Comparison of ENCODE assay signal across 9 cellular contexts in the genomic region with DNA sequence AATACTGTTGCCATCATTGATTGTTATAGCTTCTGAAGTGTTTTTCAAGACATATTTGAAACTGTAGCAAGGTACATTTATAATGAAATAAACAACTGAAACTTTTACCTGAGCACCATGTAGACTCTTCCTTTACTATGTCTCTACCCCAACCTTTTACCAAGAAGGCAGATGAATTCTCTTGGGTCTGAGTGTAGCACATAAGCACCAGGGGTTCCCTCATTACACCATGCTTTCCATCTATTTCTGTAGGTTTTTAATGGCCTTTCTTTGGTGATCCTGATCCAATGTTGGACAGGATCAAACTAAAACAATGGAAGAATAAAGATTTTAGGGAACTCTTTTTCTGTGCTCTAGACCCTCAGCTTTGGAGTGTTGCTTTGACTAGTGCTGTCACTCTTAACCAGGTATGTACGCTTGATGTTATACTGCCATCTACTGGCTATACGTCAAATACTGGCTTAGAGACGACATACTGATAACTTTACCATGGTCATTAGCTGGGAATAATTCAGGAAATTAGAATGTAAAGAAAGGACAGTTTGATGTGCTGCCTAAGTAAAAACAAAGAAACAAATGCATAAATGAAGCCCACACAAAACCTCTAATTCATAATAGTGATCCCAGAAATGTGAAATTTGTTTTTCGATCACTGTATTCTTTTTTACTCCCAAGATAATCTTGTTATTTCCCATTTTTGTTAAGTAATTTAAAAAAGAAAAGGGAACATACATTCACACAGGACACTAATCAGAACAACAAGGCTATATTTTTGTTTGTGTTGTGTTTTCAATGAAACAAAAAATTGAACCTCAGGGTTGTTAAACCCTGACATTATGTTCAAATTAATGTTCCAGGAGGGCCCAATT. TPM values are rescaled to one million over a fixed set of nuclear protein-coding genes. Genes with fewer than 3 reads are reported as not detected.
DNase-seq lines count a peak whose midpoint lies in the region; ATAC-seq and TF ChIP-seq lines count a peak whose summit lies in the region.
"Had no signal": no experiment of that assay in that cellular context is flagged by ENCODE, and none has a peak within 500 bp of the region (broad histone marks: within the 10 kb centered on the region; RNA-seq: fewer than 3 reads in every experiment).

No MANE protein-coding gene starts in this region.

- H3K4me1 ChIP-seq in ascending aorta (no peaks in the 10 kb centered on the region), right cardiac atrium (ENCODE audit: control insufficient read depth, insufficient read depth, low read length) (no peaks in the 10 kb centered on the region)

- WGBS in right cardiac atrium: 24% methylated on average over 4 of the region's 4 CpGs

- TF ChIP-seq CTCF in ascending aorta (IDR thresholded peaks at IDR 0.05): peak; percentile 68 to 85 (median 80)

- H3K4me3 ChIP-seq in ascending aorta (no peak overlapping the region), right cardiac atrium (ENCODE audit: low read length) (no peak overlapping the region)

- no peak overlapping the region for H3K27ac ChIP-seq in ascending aorta
- no peak overlapping the region for H3K27ac ChIP-seq in right cardiac atrium (ENCODE audit: low read length)

- no peaks in the 10 kb centered on the region for H3K36me3 ChIP-seq in ascending aorta

- intact Hi-C loops in ascending aorta (cut with DNase I) (loop anchor here (1.0 to 5.0 kb wide), 5 partner anchors 169 to 1184 kb away; a partner anchor contains a TSS), right cardiac atrium (cut with DNase I) (loop anchor here in 3 of 4 donors (10.0 kb wide), 5 partner anchors 86 to 1186 kb away; no protein-coding TSS in a partner anchor), sciatic nerve (cut with DNase I) (no loop called here)

- H3K27me3 ChIP-seq in ascending aorta (no peaks in the 10 kb centered on the region), right cardiac atrium (ENCODE audit: control insufficient read depth, insufficient read depth) (no peaks in the 10 kb centered on the region)

- ATAC-seq in GM19328 (IDR thresholded peaks at IDR 0.05; ENCODE audit: unreplicated experiment) (peak; percentile 69), HG03196 (IDR thresholded peaks at IDR 0.05; ENCODE audit: unreplicated experiment) (peak; percentile 89), right cardiac atrium (peak; percentile 84 to 86), sciatic nerve (peak; percentile 86)

- no peaks in the 10 kb centered on the region for H3K9me3 ChIP-seq in ascending aorta
- no peaks in the 10 kb centered on the region for H3K9me3 ChIP-seq in right cardiac atrium (ENCODE audit: control insufficient read depth, low read length)

- DNase-seq in DMS153 (lab: John Stamatoyannopoulos, UW): peak; percentile 43
- peak; percentile 82 for DNase-seq in NCI-H2227 (lab: John Stamatoyannopoulos, UW; ENCODE audit: unreplicated experiment)
- DNase-seq in ascending aorta (ENCODE audit: low spot score in 2 of 2): no peak
- no peak for DNase-seq in right cardiac atrium
- DNase-seq in sciatic nerve (ENCODE audit: low spot score): no peak
- no peak for DNase-seq in cortex of kidney (lab: John Stamatoyannopoulos, UW)

RNA-seq across cellular contexts. Expression of a gene that starts 30.7 kb away (rescaled TPM):
- total RNA-seq in ascending aorta: not detected
- not detected for total RNA-seq in right cardiac atrium
- not detected for polyA plus RNA-seq in right cardiac atrium
- not detected for total RNA-seq in sciatic nerve
- total RNA-seq: activated CD8-positive, alpha-beta memory T cell treated with anti-CD3 and anti-CD28 coated beads for 36 hours had no signal

RNA-seq across cellular contexts. Expression of a gene that starts 33.2 kb away (rescaled TPM):
- total RNA-seq in ascending aorta (not detected), right cardiac atrium (not detected), sciatic nerve (not detected)
- not detected for polyA plus RNA-seq in right cardiac atrium

RNA-seq across cellular contexts. Expression of a gene that starts 55.5 kb away (rescaled TPM):
- total RNA-seq in ascending aorta: not detected
- total RNA-seq in right cardiac atrium: not detected
- not detected for polyA plus RNA-seq in right cardiac atrium
- total RNA-seq in sciatic nerve: not detected
- total RNA-seq: activated CD8-positive, alpha-beta memory T cell treated with anti-CD3 and anti-CD28 coated beads for 36 hours had no signal

Comparison
In these comparisons a context has a peak if more than half of its experiments do, and no peak if none do; other contexts are left out.
1. DNase-seq: peak in DMS153 (single experiment) and NCI-H2227 (single experiment); none in ascending aorta (0 of 2), right cardiac atrium (0 of 3), sciatic nerve (single experiment) and cortex of kidney (single experiment).
2. Peak in every context shown above with its lines, with median percentiles within 50 percentile points of each other: ATAC-seq.